ENCODE assay signal across 20 cellular contexts in genomic region chr2:220811952-220812570, GRCh38.
A peak's percentile ranks its signal among the peaks of the same experiment; 100 is the strongest.
DNase-seq lines count a peak whose midpoint lies in the region; ATAC-seq and TF ChIP-seq lines count a peak whose summit lies in the region.
"Had no signal": no experiment of that assay in that cellular context is flagged by ENCODE, and none has a peak within 500 bp of the region (broad histone marks: within the 10 kb centered on the region; RNA-seq: fewer than 3 reads in every experiment).

No MANE protein-coding gene starts in this region.

- H3K4me1 ChIP-seq in transverse colon (no peaks in the 10 kb centered on the region), gastroesophageal sphincter (no peaks in the 10 kb centered on the region), colonic mucosa (no peaks in the 10 kb centered on the region)
- H3K4me1 ChIP-seq: left ventricle myocardium inferior, thyroid gland had no signal

- peak; percentile 7 for DNase-seq in GM04504 (ENCODE audit: low read depth)
- peak; percentile 14 for DNase-seq in NCI-H146 treated with DMSO at 0.1 percent for 48 hours (lab: John Stamatoyannopoulos, UW; ENCODE audit: unreplicated experiment)
- peak; percentile 32 for DNase-seq in brain microvascular endothelial cell
- peak; percentile 45 for DNase-seq in non-pigmented ciliary epithelial cell (ENCODE audit: low read depth)
- DNase-seq in transverse colon, result no peak
- no peak for DNase-seq in colonic mucosa
- DNase-seq: activated CD4-positive, CD25-positive, alpha-beta regulatory T cell treated with anti-CD3 and anti-CD28 coated beads, Interleukin-2, amount 50 U/mL, for 72 hours; activated CD8-positive, alpha-beta memory T cell treated with anti-CD3 and anti-CD28 coated beads, Interleukin-2, amount 10 ng/mL, durations not matched to agents 7 days and 5 days; activated gamma-delta T cell treated with Interleukin-2 at 50 U/mL for 16 hours; hypothalamus; Karpas-422; left ventricle myocardium inferior; NCI-H1417 treated with DMSO at 0.1 percent for 48 hours; NCI-H2227 treated with DMSO at 0.1 percent for 48 hours; SIG-M5; thyroid gland had no signal

- ATAC-seq in gastroesophageal sphincter (no peak), GM18502 (IDR thresholded peaks at IDR 0.05; ENCODE audit: poor library complexity, unreplicated experiment) (no peak)
- ATAC-seq: activated CD8-positive, alpha-beta memory T cell treated with anti-CD3 and anti-CD28 coated beads, Interleukin-2, amount 10 ng/mL, durations not matched to agents 7 days and 5 days had no signal

- no peaks in the 10 kb centered on the region for H3K27me3 ChIP-seq in brain microvascular endothelial cell (replicated peaks)
- no peaks in the 10 kb centered on the region for H3K27me3 ChIP-seq in transverse colon
- H3K27me3 ChIP-seq in gastroesophageal sphincter, result no peaks in the 10 kb centered on the region
- H3K27me3 ChIP-seq in colonic mucosa, result no peaks in the 10 kb centered on the region
- H3K27me3 ChIP-seq: thyroid gland had no signal

- H3K4me3 ChIP-seq in brain microvascular endothelial cell (ENCODE audit: low read depth, low read length), result no peak overlapping the region
- no peak overlapping the region for H3K4me3 ChIP-seq in transverse colon
- no peak overlapping the region for H3K4me3 ChIP-seq in gastroesophageal sphincter
- no peak overlapping the region for H3K4me3 ChIP-seq in colonic mucosa
- H3K4me3 ChIP-seq: left ventricle myocardium inferior, skin epidermis, thyroid gland had no signal

- TF ChIP-seq POLR2A in transverse colon (IDR thresholded peaks at IDR 0.05), result no peak
- TF ChIP-seq POLR2A in gastroesophageal sphincter (IDR thresholded peaks at IDR 0.05), result no peak

- in situ Hi-C loops in brain microvascular endothelial cell (cut with HindIII; ENCODE audit: low pct_ligation_motif_present, low sequenced_read_pairs) (no loop called here), transverse colon (cut with MboI; ENCODE audit: low pct_ligation_motif_present in 1 of 4, low pct_unique_long_range_greater_than_20kb in 1 of 4, low sequenced_read_pairs in 3 of 4) (no loop called here)

- intact Hi-C loops in transverse colon (cut with DNase I; ENCODE audit: low total_unique reads) (no loop called here), colonic mucosa (cut with DNase I) (no loop called here)

- H3K9me3 ChIP-seq in transverse colon, result no peaks in the 10 kb centered on the region
- H3K9me3 ChIP-seq in gastroesophageal sphincter, result no peaks in the 10 kb centered on the region
- no peaks in the 10 kb centered on the region for H3K9me3 ChIP-seq in colonic mucosa
- H3K9me3 ChIP-seq: left ventricle myocardium inferior, thyroid gland had no signal

- WGBS in transverse colon (ENCODE audit: low coverage in 1 of 2), 2 donors, result 48 to 86% methylated on average over 1 of the region's 1 CpG
- 36 to 60% methylated on average over 1 of the region's 1 CpG for WGBS in gastroesophageal sphincter (ENCODE audit: low coverage in 1 of 2), 2 donors

- TF ChIP-seq EP300 in transverse colon (IDR thresholded peaks at IDR 0.05; ENCODE audit: low read depth) (no peak), gastroesophageal sphincter (IDR thresholded peaks at IDR 0.05) (no peak)

- no peak overlapping the region for H3K9ac ChIP-seq in colonic mucosa (ENCODE audit: low read depth in 2 of 2, low read length in 2 of 2)

- H3K27ac ChIP-seq in brain microvascular endothelial cell (peak overlapping the region; percentile 54), transverse colon (no peak overlapping the region), gastroesophageal sphincter (no peak overlapping the region), colonic mucosa (no peak overlapping the region)
- H3K27ac ChIP-seq: HL-60, left ventricle myocardium inferior, thyroid gland had no signal

- TF ChIP-seq CTCF in brain microvascular endothelial cell (IDR thresholded peaks at IDR 0.05; ENCODE audit: low read depth, low read length, missing control alignments), result no peak
- TF ChIP-seq CTCF in transverse colon (IDR thresholded peaks at IDR 0.05), result no peak
- TF ChIP-seq CTCF in gastroesophageal sphincter (IDR thresholded peaks at IDR 0.05), result no peak
- no peak for TF ChIP-seq CTCF in colonic mucosa (IDR thresholded peaks at IDR 0.05)

- H3K36me3 ChIP-seq in brain microvascular endothelial cell (replicated peaks) (no peaks in the 10 kb centered on the region), transverse colon (no peaks in the 10 kb centered on the region), gastroesophageal sphincter (no peaks in the 10 kb centered on the region), colonic mucosa (no peaks in the 10 kb centered on the region)
- H3K36me3 ChIP-seq: left ventricle myocardium inferior, thyroid gland had no signal

Comparison
In these comparisons a context has a peak if more than half of its experiments do, and no peak if none do; other contexts are left out.
1. DNase-seq: peak in GM04504 (single experiment), NCI-H146 treated with DMSO at 0.1 percent for 48 hours (single experiment), brain microvascular endothelial cell (single experiment) and non-pigmented ciliary epithelial cell (single experiment); none in transverse colon (single experiment) and colonic mucosa (single experiment).